In the genomic region with DNA sequence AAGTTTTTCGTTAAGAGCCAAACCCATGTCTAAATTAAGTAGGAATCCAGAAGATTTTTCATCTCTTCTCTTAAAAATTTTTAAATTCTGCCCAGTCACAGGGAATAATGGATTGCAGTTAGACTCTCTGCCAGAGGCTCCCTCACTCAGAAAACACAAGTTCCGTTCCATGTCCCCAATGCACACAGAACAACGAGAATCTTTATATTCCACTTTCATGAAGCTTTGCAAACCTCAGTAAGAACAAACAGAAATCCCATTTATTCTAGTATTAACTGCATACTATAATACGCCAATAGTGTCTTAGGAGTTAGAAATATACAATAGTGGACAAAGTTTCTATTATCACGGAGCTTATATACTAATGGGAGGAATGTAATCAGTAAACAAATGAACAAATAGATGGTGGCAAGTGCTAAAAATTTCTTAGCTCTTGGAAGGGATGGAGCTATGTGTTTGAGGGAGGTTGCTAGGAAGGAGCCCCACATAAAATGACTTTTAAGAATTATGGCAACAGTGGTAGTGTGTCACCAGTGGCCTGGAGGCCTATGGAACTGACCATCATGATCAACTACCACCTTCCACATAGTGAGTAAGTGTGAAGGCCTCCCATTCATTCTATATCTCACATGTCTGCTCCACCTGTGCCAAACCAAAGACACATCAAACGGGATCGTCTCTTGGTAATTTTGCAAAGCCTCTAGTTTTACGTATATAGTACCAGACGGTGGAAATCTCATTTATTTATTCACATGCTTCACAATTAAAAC, we compare ENCODE assay signal across 10 cellular contexts. TPM values are rescaled to one million over a fixed set of nuclear protein-coding genes. Genes with fewer than 3 reads are reported as not detected.
DNase-seq lines count a peak whose midpoint lies in the region; ATAC-seq, FAIRE-seq and TF ChIP-seq lines count a peak whose summit lies in the region.
"Had no signal": no experiment of that assay in that cellular context is flagged by ENCODE, and none has a peak within 500 bp of the region (broad histone marks: within the 10 kb centered on the region; RNA-seq: fewer than 3 reads in every experiment).

No MANE protein-coding gene starts in this region.

- peak; percentile 54 for FAIRE-seq in GM19239 (lab: Jason Lieb, UNC)

- intact Hi-C loops in Panc1 (cut with micrococcal nuclease; ENCODE audit: unreplicated experiment) (no loop called here), esophagus muscularis mucosa (cut with DNase I) (loop anchor here (5.0 to 10.0 kb wide), 2 partner anchors 153 to 251 kb away; no protein-coding TSS in a partner anchor), sciatic nerve (cut with DNase I) (loop anchor here (5.0 kb wide), 1 partner anchor 37 kb away; no protein-coding TSS in a partner anchor), thyroid gland (cut with DNase I) (loop anchor here (5.0 kb wide), 1 partner anchor 148 kb away; no protein-coding TSS in a partner anchor), left lung (cut with DNase I) (no loop called here)

- in situ Hi-C loops in Panc1 (cut with HindIII; ENCODE audit: low pct_unique_long_range_greater_than_20kb, low sequenced_read_pairs): no loop called here

- no peak for TF ChIP-seq EP300 in esophagus muscularis mucosa (IDR thresholded peaks at IDR 0.05)

- peak; percentile 40 for ATAC-seq in Panc1
- ATAC-seq in sciatic nerve: peak; percentile 64
- no peak for ATAC-seq in left lung

- no peak for TF ChIP-seq CTCF in Panc1 (IDR thresholded peaks at IDR 0.05)
- TF ChIP-seq CTCF in esophagus muscularis mucosa (IDR thresholded peaks at IDR 0.05): no peak
- TF ChIP-seq CTCF in thyroid gland (IDR thresholded peaks at IDR 0.05): no peak
- no peak for TF ChIP-seq CTCF in left lung (IDR thresholded peaks at IDR 0.05)

- 76% methylated on average over 9 of the region's 9 CpGs for WGBS in esophagus muscularis mucosa
- 84 to 91% methylated on average over 9 of the region's 9 CpGs for WGBS in thyroid gland, 2 donors

- H3K9me3 ChIP-seq in Panc1 (ENCODE audit: control insufficient read depth, insufficient read depth, low read depth, low read length) (no peaks in the 10 kb centered on the region), esophagus muscularis mucosa (no peaks in the 10 kb centered on the region), thyroid gland (no peaks in the 10 kb centered on the region), left lung (no peaks in the 10 kb centered on the region)
- H3K9me3 ChIP-seq: thoracic aorta had no signal

- TF ChIP-seq POLR2A in esophagus muscularis mucosa (IDR thresholded peaks at IDR 0.05; ENCODE audit: low read depth) (no peak), thyroid gland (IDR thresholded peaks at IDR 0.05) (no peak)

- POLR2A ChIA-PET in Panc1 (lab: Charles Lee): no interaction called here

- H3K4me1 ChIP-seq in Panc1 (ENCODE audit: control insufficient read depth, insufficient read depth, low read length) (peaks cover 41% of the 10 kb centered on the region), esophagus muscularis mucosa (peaks cover 91 to 100% (median 95%) of the 10 kb centered on the region in 4 donors), thyroid gland (peaks cover 17 to 48% of the 10 kb centered on the region in 2 donors), left lung (peaks cover 34 to 91% of the 10 kb centered on the region in 2 donors)

- CTCF ChIA-PET in Panc1 (lab: Charles Lee): interaction anchor here (0.5 kb wide), 1 partner anchor 167 kb away, joined by 6 read pairs; no protein-coding TSS in a partner anchor

- no peak for DNase-seq in GM19239 (ENCODE audit: insufficient read length, low spot score)
- DNase-seq in Panc1 (ENCODE audit: low read depth, low spot score): no peak
- DNase-seq in esophagus muscularis mucosa (ENCODE audit: extremely low spot score): no peak
- no peak for DNase-seq in sciatic nerve (ENCODE audit: low spot score)
- DNase-seq in thyroid gland: no peak
- DNase-seq in left lung: no peak
- no peak for DNase-seq in dedifferentiated amniotic fluid mesenchymal stem cell (ENCODE audit: extremely low spot score)
- DNase-seq: activated CD4-positive, CD25-positive, alpha-beta regulatory T cell; stimulated activated CD4-positive, alpha-beta T cell treated with anti-CD3 and anti-CD28 coated beads, Interleukin-2, amount 100 ng/mL, for 48 hours had no signal

- H3K4me3 ChIP-seq in Panc1 (ENCODE audit: low read depth in 2 of 2, low read length in 2 of 2): no peak overlapping the region
- no peak overlapping the region for H3K4me3 ChIP-seq in esophagus muscularis mucosa
- no peak overlapping the region for H3K4me3 ChIP-seq in thyroid gland (replicated peaks in 1 of 3)
- no peak overlapping the region for H3K4me3 ChIP-seq in left lung
- H3K4me3 ChIP-seq: thoracic aorta had no signal

- no TSS peak for BruUV-seq in Panc1 (replicated peaks; lab: Mats Ljungman, UMichigan)

- H3K36me3 ChIP-seq in Panc1 (ENCODE audit: control insufficient read depth, insufficient read depth, low read length): no peaks in the 10 kb centered on the region
- H3K36me3 ChIP-seq in esophagus muscularis mucosa: no peaks in the 10 kb centered on the region
- no peaks in the 10 kb centered on the region for H3K36me3 ChIP-seq in thyroid gland
- H3K36me3 ChIP-seq in left lung: no peaks in the 10 kb centered on the region
- H3K36me3 ChIP-seq: thoracic aorta had no signal

- H3K27me3 ChIP-seq in Panc1 (ENCODE audit: control insufficient read depth, insufficient read depth, low read length) (no peaks in the 10 kb centered on the region), esophagus muscularis mucosa (no peaks in the 10 kb centered on the region), thyroid gland (no peaks in the 10 kb centered on the region), left lung (no peaks in the 10 kb centered on the region)

- peak overlapping the region; percentile 19; the same call in 1 of the 2 replicates for H3K27ac ChIP-seq in Panc1 (ENCODE audit: low read length)
- peak overlapping the region; percentile 45 to 70 (median 62) for H3K27ac ChIP-seq in esophagus muscularis mucosa (replicated peaks in 1 of 4)
- no peak overlapping the region for H3K27ac ChIP-seq in thyroid gland
- no peak overlapping the region for H3K27ac ChIP-seq in left lung

RNA-seq across cellular contexts. Expression of a gene that starts 24.9 kb away (rescaled TPM):
- total RNA-seq in Panc1 (2021; ENCODE audit: unreplicated experiment) (153 TPM), esophagus muscularis mucosa (100 to 1,000 TPM; 228 to 281 (median 266) TPM), sciatic nerve (314 TPM), thyroid gland (100 to 1,000 TPM; 198 to 320 (median 220) TPM), left lung (100 to 1,000 TPM; 159 to 216 TPM)
- 91.7 TPM for polyA plus RNA-seq in Panc1 (2012; ENCODE audit: insufficient read length)

Comparison
In these comparisons a context has a peak if more than half of its experiments do, and no peak if none do; other contexts are left out.
1. H3K27ac ChIP-seq: peak in Panc1 (single experiment) and esophagus muscularis mucosa (4 of 4); none in thyroid gland (0 of 3) and left lung (0 of 2).
2. intact Hi-C loops: an anchor here in esophagus muscularis mucosa (5.0 to 10.0 kb wide), sciatic nerve (5.0 kb wide) and thyroid gland (5.0 kb wide); none called in Panc1 and left lung.